Comparison of ENCODE assay signal across 21 cellular contexts in genomic region chr15:25093455-25094029, GRCh38.
"Had no signal": no experiment of that assay in that cellular context is flagged by ENCODE, and none has a peak within 500 bp of the region (broad histone marks: within the 10 kb centered on the region; RNA-seq: fewer than 3 reads in every experiment).

No MANE protein-coding gene starts in this region.

- H3K9me3 ChIP-seq: thyroid gland had no signal

- ATAC-seq: activated CD4-positive, CD25-positive, alpha-beta regulatory T cell treated with anti-CD3 and anti-CD28 coated beads, Interleukin-2, amount 50 U/mL, for 24 hours; activated CD8-positive, alpha-beta memory T cell treated with anti-CD3 and anti-CD28 coated beads, Interleukin-2, amount 10 ng/mL, durations not matched to agents 7 days and 5 days; activated CD8-positive, alpha-beta T cell treated with anti-CD3 and anti-CD28 coated beads for 36 hours; activated naive CD4-positive, alpha-beta T cell treated with anti-CD3 and anti-CD28 coated beads, Interleukin-2, amount 50 U/mL, for 72 hours; naive thymus-derived CD4-positive, alpha-beta T cell had no signal

- H3K27me3 Mint-ChIP-seq: activated CD4-positive, alpha-beta T cell treated with anti-CD3 and anti-CD28 coated beads, Interleukin-2, amount 10 ng/mL, durations not matched to agents 24 days and 14 days; activated CD8-positive, alpha-beta memory T cell treated with anti-CD3 and anti-CD28 coated beads, Interleukin-2, amount 10 ng/mL, durations not matched to agents 7 days and 5 days; activated CD8-positive, alpha-beta T cell treated with anti-CD3 and anti-CD28 coated beads for 36 hours; memory B cell; naive thymus-derived CD4-positive, alpha-beta T cell had no signal

- H3K27me3 ChIP-seq: hepatocyte, thyroid gland had no signal

- H3K4me3 ChIP-seq: hepatocyte, SK-N-MC, thyroid gland had no signal

- H3K27ac ChIP-seq: hepatocyte, SK-N-MC, thyroid gland had no signal

- H2AFZ ChIP-seq: hepatocyte had no signal

- H3K4me2 ChIP-seq: hepatocyte had no signal

- H3K79me2 ChIP-seq: hepatocyte had no signal

- H3K4me1 Mint-ChIP-seq: activated CD4-positive, alpha-beta T cell treated with anti-CD3 and anti-CD28 coated beads, Interleukin-2, amount 10 ng/mL, durations not matched to agents 24 days and 14 days; activated CD8-positive, alpha-beta memory T cell treated with anti-CD3 and anti-CD28 coated beads, Interleukin-2, amount 10 ng/mL, durations not matched to agents 7 days and 5 days; immature natural killer cell; memory B cell; naive thymus-derived CD4-positive, alpha-beta T cell; neural crest cell had no signal

- DNase-seq: activated CD4-positive, alpha-beta T cell treated with anti-CD3 and anti-CD28 coated beads, Interleukin-2, amount 10 ng/mL, durations not matched to agents 24 days and 14 days; activated CD8-positive, alpha-beta memory T cell treated with anti-CD3 and anti-CD28 coated beads, Interleukin-2, amount 10 ng/mL, durations not matched to agents 7 days and 5 days; activated CD8-positive, alpha-beta T cell treated with anti-CD3 and anti-CD28 coated beads for 36 hours; activated gamma-delta T cell treated with Interleukin-2 at 50 U/mL for 16 hours; activated T-cell treated with anti-CD3 and anti-CD28 coated beads for 4 hours; cortex of kidney; foreskin fibroblast; immature natural killer cell; naive thymus-derived CD4-positive, alpha-beta T cell; occipital lobe; retina; stimulated activated CD4-positive, alpha-beta T cell treated with anti-CD3 and anti-CD28 coated beads, Interleukin-4, amount 100 ng/mL, for 24 hours; stimulated activated naive CD4-positive, alpha-beta T cell treated with Interleukin-2 at 50 U/mL for 16 hours; substantia nigra; thyroid gland had no signal

- H3K4me1 ChIP-seq: thyroid gland had no signal

- H3K4me3 Mint-ChIP-seq: activated CD4-positive, alpha-beta T cell treated with anti-CD3 and anti-CD28 coated beads, Interleukin-2, amount 10 ng/mL, durations not matched to agents 24 days and 14 days; activated CD8-positive, alpha-beta memory T cell treated with anti-CD3 and anti-CD28 coated beads, Interleukin-2, amount 10 ng/mL, durations not matched to agents 7 days and 5 days; activated CD8-positive, alpha-beta T cell treated with anti-CD3 and anti-CD28 coated beads for 36 hours; immature natural killer cell; memory B cell; naive thymus-derived CD4-positive, alpha-beta T cell; neural crest cell had no signal

- H3K27ac Mint-ChIP-seq: activated CD4-positive, alpha-beta T cell treated with anti-CD3 and anti-CD28 coated beads, Interleukin-2, amount 10 ng/mL, durations not matched to agents 24 days and 14 days; activated CD8-positive, alpha-beta memory T cell treated with anti-CD3 and anti-CD28 coated beads, Interleukin-2, amount 10 ng/mL, durations not matched to agents 7 days and 5 days; activated CD8-positive, alpha-beta T cell treated with anti-CD3 and anti-CD28 coated beads for 36 hours; activated naive CD4-positive, alpha-beta T cell treated with anti-CD3 and anti-CD28 coated beads, Interleukin-2, amount 50 U/mL, for 72 hours; immature natural killer cell; memory B cell; naive thymus-derived CD4-positive, alpha-beta T cell had no signal
